ENCODE assay signal across 1 cellular context in genomic region chr3:139222100-139222657, GRCh38.
A peak's percentile ranks its signal among the peaks of the same experiment; 100 is the strongest.
TF ChIP-seq lines count a peak whose summit lies in the region.

No MANE protein-coding gene starts in this region.

TF ChIP-seq in K562, 482 proteins besides CTCF, POLR2A, EP300 and RAD21 (continued from another document and continues in another):
- no peak for TF ChIP-seq MCM5 (IDR thresholded peaks at IDR 0.05; ENCODE audit: low read depth)
- peak; percentile 27 to 45; a peak in 3 of 4 replicates for TF ChIP-seq NRF1 (conservative IDR thresholded peaks at IDR 0.05 in 1 of 2, IDR thresholded peaks at IDR 0.05 in 1 of 2)
- no peak for TF ChIP-seq BMI1 (IDR thresholded peaks at IDR 0.05; ENCODE audit: low read length)
- no peak for TF ChIP-seq CREB3L1 (IDR thresholded peaks at IDR 0.05; ENCODE audit: borderline replicate concordance, low read depth)
- no peak for TF ChIP-seq HMGXB4 (CRISPR knock-in tag; IDR thresholded peaks at IDR 0.05)
- peak; percentile 58; the same call in 1 of the 2 replicates for TF ChIP-seq ATF7 (IDR thresholded peaks at IDR 0.05)
- TF ChIP-seq NR2C1 (IDR thresholded peaks at IDR 0.05) = no peak
- TF ChIP-seq NR2C1 (tag; IDR thresholded peaks at IDR 0.05) = peak; percentile 72
- TF ChIP-seq DMBX1 (CRISPR knock-in tag; IDR thresholded peaks at IDR 0.05; ENCODE audit: borderline replicate concordance) = peak; percentile 93
- TF ChIP-seq ZNF316 (IDR thresholded peaks at IDR 0.05) = no peak
- TF ChIP-seq SRSF9 (IDR thresholded peaks at IDR 0.05; ENCODE audit: borderline replicate concordance, low read depth, low read length) = no peak
- no peak for TF ChIP-seq ZNF518B (CRISPR knock-in tag; IDR thresholded peaks at IDR 0.05)
- no peak for TF ChIP-seq ZNF511 (CRISPR knock-in tag; IDR thresholded peaks at IDR 0.05)
- no peak for TF ChIP-seq XRCC4 (IDR thresholded peaks at IDR 0.05; ENCODE audit: extremely low read depth, insufficient read depth, insufficient read length)
- no peak for TF ChIP-seq NFE2L1 (tag; IDR thresholded peaks at IDR 0.05; ENCODE audit: borderline replicate concordance, low read depth)
- TF ChIP-seq SRSF7 (optimal IDR thresholded peaks at IDR 0.05; ENCODE audit: low read depth, low read length) = no peak
- TF ChIP-seq MBD1 (CRISPR knock-in tag; IDR thresholded peaks at IDR 0.05) = no peak
- no peak for TF ChIP-seq HMG20B (CRISPR knock-in tag; IDR thresholded peaks at IDR 0.05)
- TF ChIP-seq KDM1A (IDR thresholded peaks at IDR 0.05) = peak; percentile 90 to 93
- peak; percentile 77; the same call in 1 of the 2 replicates for TF ChIP-seq PHF21A (IDR thresholded peaks at IDR 0.05; ENCODE audit: borderline replicate concordance, low read depth)
- peak; percentile 75 for TF ChIP-seq LEF1 (IDR thresholded peaks at IDR 0.05)
- no peak for TF ChIP-seq U2AF2 (optimal IDR thresholded peaks at IDR 0.05; ENCODE audit: low read depth, low read length)
- TF ChIP-seq NFIC (IDR thresholded peaks at IDR 0.05) = peak; percentile 94
- TF ChIP-seq TBL1XR1 (IDR thresholded peaks at IDR 0.05; ENCODE audit: low read length in 2 of 2) = peak; percentile 93
- TF ChIP-seq ZNF644 (tag; IDR thresholded peaks at IDR 0.05; ENCODE audit: low read depth) = peak; percentile 86
- peak; percentile 31; the same call in 1 of the 2 replicates for TF ChIP-seq E2F5 (CRISPR knock-in tag; IDR thresholded peaks at IDR 0.05)
- no peak for TF ChIP-seq TFAM (CRISPR knock-in tag; conservative IDR thresholded peaks at IDR 0.05)
- TF ChIP-seq RBM22 (IDR thresholded peaks at IDR 0.05; ENCODE audit: low read depth, low read length, poor library complexity, severe bottlenecking) = no peak
- no peak for TF ChIP-seq RNF219 (CRISPR knock-in tag; IDR thresholded peaks at IDR 0.05)
- peak; percentile 56; the same call in 1 of the 2 replicates for TF ChIP-seq ZNF583 (CRISPR knock-in tag; IDR thresholded peaks at IDR 0.05)
- no peak for TF ChIP-seq RBM34 (IDR thresholded peaks at IDR 0.05; ENCODE audit: borderline replicate concordance, insufficient read depth, low read length)
- no peak for TF ChIP-seq CHCHD3 (CRISPR knock-in tag; IDR thresholded peaks at IDR 0.05)
- no peak for TF ChIP-seq TCF7L2 (IDR thresholded peaks at IDR 0.05; ENCODE audit: low read depth, low read length)
- TF ChIP-seq MTF1 (CRISPR knock-in tag; IDR thresholded peaks at IDR 0.05; ENCODE audit: borderline replicate concordance) = no peak
- TF ChIP-seq FOXK2 (conservative IDR thresholded peaks at IDR 0.05 in 1 of 2, IDR thresholded peaks at IDR 0.05 in 1 of 2; ENCODE audit: low read depth in 2 of 2) = peak; percentile 89 to 93
- peak; percentile 93 for TF ChIP-seq ETS1 (conservative IDR thresholded peaks at IDR 0.05; ENCODE audit: control insufficient read depth, low read depth, low read length)
- no peak for TF ChIP-seq E2F6 (IDR thresholded peaks at IDR 0.05; ENCODE audit: borderline replicate concordance in 1 of 2, extremely low read depth in 1 of 2, insufficient read depth in 1 of 2, insufficient read length in 1 of 2, low read depth in 1 of 2, low read length in 1 of 2, poor library complexity in 1 of 2, severe bottlenecking in 1 of 2)
- 0 out of 2 replicates have a peak, but pooled peaks have one; percentile 28 for TF ChIP-seq ZBTB12 (CRISPR knock-in tag; IDR thresholded peaks at IDR 0.05)
- no peak for TF ChIP-seq DEAF1 (CRISPR knock-in tag; IDR thresholded peaks at IDR 0.05)
- TF ChIP-seq XRCC3 (IDR thresholded peaks at IDR 0.05) = no peak
- TF ChIP-seq ID3 (CRISPR knock-in tag; IDR thresholded peaks at IDR 0.05) = no peak
- peak; percentile 75; the same call in 1 of the 2 replicates for TF ChIP-seq ID3 (tag; IDR thresholded peaks at IDR 0.05)
- peak; percentile 95 for TF ChIP-seq ZNF589 (CRISPR knock-in tag; IDR thresholded peaks at IDR 0.05; ENCODE audit: low read depth)
- TF ChIP-seq GTF2A2 (tag; IDR thresholded peaks at IDR 0.05) = no peak
- no peak for TF ChIP-seq CAMTA2 (CRISPR knock-in tag; conservative IDR thresholded peaks at IDR 0.05)
- TF ChIP-seq NFATC3 (IDR thresholded peaks at IDR 0.05) = no peak
- TF ChIP-seq BCL6 (CRISPR knock-in tag; IDR thresholded peaks at IDR 0.05) = no peak
- TF ChIP-seq ZNF408 (CRISPR knock-in tag; IDR thresholded peaks at IDR 0.05; ENCODE audit: low read depth) = no peak
- peak; percentile 19; the same call in 1 of the 2 replicates for TF ChIP-seq EP400 (IDR thresholded peaks at IDR 0.05)
